ENCODE assay signal across 9 cellular contexts in genomic region chr3:63343674-63344073, GRCh38.
DNase-seq lines count a peak whose midpoint lies in the region; ATAC-seq and TF ChIP-seq lines count a peak whose summit lies in the region.
"Had no signal": no experiment of that assay in that cellular context is flagged by ENCODE, and none has a peak within 500 bp of the region (broad histone marks: within the 10 kb centered on the region; RNA-seq: fewer than 3 reads in every experiment).

No MANE protein-coding gene starts in this region.

- no peak for TF ChIP-seq CTCF in HL-60 (IDR thresholded peaks at IDR 0.05; ENCODE audit: insufficient read depth, low read length)

- intact Hi-C loops in activated naive CD4-positive, alpha-beta T cell treated with anti-CD3 and anti-CD28 coated beads for 36 hours (cut with micrococcal nuclease), result no loop called here
- intact Hi-C loops in cardiac septum (cut with DNase I), result no loop called here
- intact Hi-C loops in sciatic nerve (cut with DNase I), result no loop called here

- peaks cover 2% of the 10 kb centered on the region for H3K4me1 Mint-ChIP-seq in activated naive CD4-positive, alpha-beta T cell treated with anti-CD3 and anti-CD28 coated beads for 36 hours (ENCODE audit: low read depth)
- H3K4me1 Mint-ChIP-seq in stimulated activated memory B cell treated with anti-CD40 and anti-IgM and Interleukin-4, amounts not matched to agents 10 μg/mL and 1 μg/mL and 100 μg/mL, for 72 hours, result no peaks in the 10 kb centered on the region

- H3K27me3 ChIP-seq in HL-60 (ENCODE audit: insufficient read depth, poor library complexity, severe bottlenecking), result no peaks in the 10 kb centered on the region
- H3K27me3 ChIP-seq: neutrophil had no signal

- ATAC-seq in sciatic nerve (peak; percentile 85), HG03439 (IDR thresholded peaks at IDR 0.05; ENCODE audit: unreplicated experiment) (no peak)
- no peak for ATAC-seq in stimulated activated memory B cell treated with anti-CD40 and anti-IgM and Interleukin-4, amounts not matched to agents 10 μg/mL and 1 μg/mL and 100 μg/mL, for 72 hours

- CTCF ChIA-PET in activated naive CD4-positive, alpha-beta T cell treated with anti-CD3 and anti-CD28 coated beads for 36 hours (lab: Charles Lee), result no interaction called here

- no peak overlapping the region for H3K4me3 Mint-ChIP-seq in activated naive CD4-positive, alpha-beta T cell treated with anti-CD3 and anti-CD28 coated beads for 36 hours
- H3K4me3 Mint-ChIP-seq in stimulated activated memory B cell treated with anti-CD40 and anti-IgM and Interleukin-4, amounts not matched to agents 10 μg/mL and 1 μg/mL and 100 μg/mL, for 72 hours, result no peak overlapping the region

- H3K4me3 ChIP-seq in HL-60 (replicated peaks; ENCODE audit: insufficient read depth, low read length), result no peak overlapping the region

- H3K27me3 Mint-ChIP-seq in activated naive CD4-positive, alpha-beta T cell treated with anti-CD3 and anti-CD28 coated beads for 36 hours (ENCODE audit: low read depth), result peaks cover 5% of the 10 kb centered on the region
- peaks cover 26% of the 10 kb centered on the region for H3K27me3 Mint-ChIP-seq in stimulated activated memory B cell treated with anti-CD40 and anti-IgM and Interleukin-4, amounts not matched to agents 10 μg/mL and 1 μg/mL and 100 μg/mL, for 72 hours

- H3K9me3 Mint-ChIP-seq in activated naive CD4-positive, alpha-beta T cell treated with anti-CD3 and anti-CD28 coated beads for 36 hours, result peaks cover 2% of the 10 kb centered on the region
- H3K9me3 Mint-ChIP-seq in stimulated activated memory B cell treated with anti-CD40 and anti-IgM and Interleukin-4, amounts not matched to agents 10 μg/mL and 1 μg/mL and 100 μg/mL, for 72 hours, result peaks cover 4% of the 10 kb centered on the region

- H3K27ac ChIP-seq in HL-60 (replicated peaks), result no peak overlapping the region
- H3K27ac ChIP-seq: neutrophil had no signal

- H3K27ac Mint-ChIP-seq in activated naive CD4-positive, alpha-beta T cell treated with anti-CD3 and anti-CD28 coated beads for 36 hours, result peak overlapping the region; percentile 15
- H3K27ac Mint-ChIP-seq in stimulated activated memory B cell treated with anti-CD40 and anti-IgM and Interleukin-4, amounts not matched to agents 10 μg/mL and 1 μg/mL and 100 μg/mL, for 72 hours, result no peak overlapping the region

- DNase-seq in DMS153 (lab: John Stamatoyannopoulos, UW), result peak; percentile 95
- peak; percentile 66 to 85 for DNase-seq in HL-60 (ENCODE audit: low read depth in 1 of 2, low spot score in 1 of 2)
- peak; percentile 31 for DNase-seq in NCI-H526 treated with DMSO at 0.1 percent for 48 hours (lab: John Stamatoyannopoulos, UW)
- DNase-seq in activated naive CD4-positive, alpha-beta T cell treated with anti-CD3 and anti-CD28 coated beads for 36 hours, result peak; percentile 79
- DNase-seq in cardiac septum (ENCODE audit: low spot score), result peak; percentile 78
- peak; percentile 80 for DNase-seq in sciatic nerve (ENCODE audit: low spot score)

- no peaks in the 10 kb centered on the region for H3K36me3 Mint-ChIP-seq in activated naive CD4-positive, alpha-beta T cell treated with anti-CD3 and anti-CD28 coated beads for 36 hours (ENCODE audit: low read depth)
- H3K36me3 Mint-ChIP-seq in stimulated activated memory B cell treated with anti-CD40 and anti-IgM and Interleukin-4, amounts not matched to agents 10 μg/mL and 1 μg/mL and 100 μg/mL, for 72 hours, result no peaks in the 10 kb centered on the region

Comparison
In these comparisons a context has a peak if more than half of its experiments do, and no peak if none do; other contexts are left out.
1. DNase-seq: peak in every context shown above with its lines; median percentile 95 in DMS153; 80 in sciatic nerve; 79 in activated naive CD4-positive, alpha-beta T cell treated with anti-CD3 and anti-CD28 coated beads for 36 hours; 78 in cardiac septum; 76 in HL-60; 31 in NCI-H526 treated with DMSO at 0.1 percent for 48 hours.